ENCODE assay signal across 24 cellular contexts in genomic region chr5:37054391-37054790, GRCh38.
DNase-seq lines count a peak whose midpoint lies in the region; ATAC-seq, FAIRE-seq and TF ChIP-seq lines count a peak whose summit lies in the region.
"Had no signal": no experiment of that assay in that cellular context is flagged by ENCODE, and none has a peak within 500 bp of the region (broad histone marks: within the 10 kb centered on the region; RNA-seq: fewer than 3 reads in every experiment).

No MANE protein-coding gene starts in this region.

- H3K36me3 ChIP-seq in HEK293 (ENCODE audit: control insufficient read depth in 2 of 2, insufficient read depth in 1 of 2, low read length in 2 of 2) (peaks cover 60 to 67% of the 10 kb centered on the region in 2 experiments), adipocyte (ENCODE audit: control insufficient read depth, insufficient read depth, low read length, severe bottlenecking) (peaks cover 74% of the 10 kb centered on the region)

- H3K4me1 ChIP-seq in HEK293 (ENCODE audit: control insufficient read depth, insufficient read depth, low read length) (no peaks in the 10 kb centered on the region), adipocyte (ENCODE audit: control insufficient read depth, insufficient read depth, low read length) (no peaks in the 10 kb centered on the region)
- H3K4me1 ChIP-seq: psoas muscle had no signal

- POLR2A ChIA-PET in HEK293 (lab: Yijun Ruan, JAX) = no interaction called here

- H3K4me3 Mint-ChIP-seq in stimulated activated naive B cell treated with anti-CD40 and anti-IgM and Interleukin-4, amounts not matched to agents 10 μg/mL and 1 μg/mL and 100 μg/mL, for 72 hours = no peak overlapping the region
- H3K4me3 Mint-ChIP-seq: activated CD8-positive, alpha-beta T cell treated with anti-CD3 and anti-CD28 coated beads, Interleukin-2, amount 10 ng/mL, durations not matched to agents 7 days and 5 days; activated naive CD4-positive, alpha-beta T cell treated with anti-CD3 and anti-CD28 coated beads, Interleukin-2, amount 10 ng/mL, durations not matched to agents 7 days and 5 days; CD4-positive, alpha-beta memory T cell; T-cell had no signal

- H3K27me3 ChIP-seq in adipocyte (replicated peaks; ENCODE audit: control insufficient read depth, insufficient read depth, low read length) = no peaks in the 10 kb centered on the region

- ATAC-seq in stimulated activated naive B cell treated with anti-CD40 and anti-IgM and Interleukin-4, amounts not matched to agents 10 μg/mL and 1 μg/mL and 100 μg/mL, for 72 hours (replicated peaks) = no peak
- ATAC-seq in GM18907 (IDR thresholded peaks at IDR 0.05; ENCODE audit: unreplicated experiment) = no peak
- ATAC-seq: activated CD8-positive, alpha-beta T cell treated with anti-CD3 and anti-CD28 coated beads, Interleukin-2, amount 10 ng/mL, durations not matched to agents 7 days and 5 days; HCT116; left cardiac atrium; PC-3; psoas muscle; T-cell had no signal

- H3K9ac ChIP-seq in adipocyte (ENCODE audit: low read length) = no peak overlapping the region

- no peaks in the 10 kb centered on the region for H3K9me3 Mint-ChIP-seq in stimulated activated naive B cell treated with anti-CD40 and anti-IgM and Interleukin-4, amounts not matched to agents 10 μg/mL and 1 μg/mL and 100 μg/mL, for 72 hours
- H3K9me3 Mint-ChIP-seq: activated naive CD4-positive, alpha-beta T cell treated with anti-CD3 and anti-CD28 coated beads, Interleukin-2, amount 10 ng/mL, durations not matched to agents 7 days and 5 days; CD4-positive, alpha-beta memory T cell; T-cell had no signal

- no peaks in the 10 kb centered on the region for H3K27me3 Mint-ChIP-seq in stimulated activated naive B cell treated with anti-CD40 and anti-IgM and Interleukin-4, amounts not matched to agents 10 μg/mL and 1 μg/mL and 100 μg/mL, for 72 hours
- H3K27me3 Mint-ChIP-seq: activated naive CD4-positive, alpha-beta T cell treated with anti-CD3 and anti-CD28 coated beads, Interleukin-2, amount 10 ng/mL, durations not matched to agents 7 days and 5 days; CD4-positive, alpha-beta memory T cell; T-cell had no signal

- CTCF ChIA-PET in HEK293 (lab: Yijun Ruan, JAX) = no interaction called here

- no peak for TF ChIP-seq POLR2A in GM12892 (IDR thresholded peaks at IDR 0.05; ENCODE audit: low read depth, low read length)

- H3K4me1 Mint-ChIP-seq in stimulated activated naive B cell treated with anti-CD40 and anti-IgM and Interleukin-4, amounts not matched to agents 10 μg/mL and 1 μg/mL and 100 μg/mL, for 72 hours = no peaks in the 10 kb centered on the region
- H3K4me1 Mint-ChIP-seq: activated naive CD4-positive, alpha-beta T cell treated with anti-CD3 and anti-CD28 coated beads, Interleukin-2, amount 10 ng/mL, durations not matched to agents 7 days and 5 days; CD4-positive, alpha-beta memory T cell had no signal

- no peak overlapping the region for H3K27ac ChIP-seq in HEK293 (ENCODE audit: extremely low read depth, low read depth, low read length)
- H3K27ac ChIP-seq: psoas muscle, thoracic aorta had no signal

- FAIRE-seq in GM12892 (lab: Jason Lieb, UNC) = no peak
- FAIRE-seq: colon, TTC549 had no signal

- H3K4me3 ChIP-seq in HEK293 (ENCODE audit: low read depth, low read length) = no peak overlapping the region
- no peak overlapping the region for H3K4me3 ChIP-seq in adipocyte (ENCODE audit: low read length)
- H3K4me3 ChIP-seq: psoas muscle, thoracic aorta had no signal

- TF ChIP-seq CTCF in HEK293 (tag by site-specific recombination; IDR thresholded peaks at IDR 0.05) = no peak

- H3K27ac Mint-ChIP-seq in stimulated activated naive B cell treated with anti-CD40 and anti-IgM and Interleukin-4, amounts not matched to agents 10 μg/mL and 1 μg/mL and 100 μg/mL, for 72 hours = peak overlapping the region; percentile 57
- H3K27ac Mint-ChIP-seq: activated CD8-positive, alpha-beta T cell treated with anti-CD3 and anti-CD28 coated beads, Interleukin-2, amount 10 ng/mL, durations not matched to agents 7 days and 5 days; activated naive CD4-positive, alpha-beta T cell treated with anti-CD3 and anti-CD28 coated beads, Interleukin-2, amount 10 ng/mL, durations not matched to agents 7 days and 5 days had no signal

- H3K9me3 ChIP-seq in HEK293 (ENCODE audit: control insufficient read depth, insufficient read depth, low read depth, low read length) (no peaks in the 10 kb centered on the region), adipocyte (ENCODE audit: control insufficient read depth, low read length) (no peaks in the 10 kb centered on the region)
- H3K9me3 ChIP-seq: psoas muscle, thoracic aorta had no signal

- peaks cover 24 to 35% of the 10 kb centered on the region in 2 donors for H3K36me3 Mint-ChIP-seq in stimulated activated naive B cell treated with anti-CD40 and anti-IgM and Interleukin-4, amounts not matched to agents 10 μg/mL and 1 μg/mL and 100 μg/mL, for 72 hours

- DNase-seq in adipocyte (ENCODE audit: low read depth) (peak; percentile 6), medulla oblongata (ENCODE audit: extremely low spot score) (peak; percentile 67), NCI-H345 (lab: John Stamatoyannopoulos, UW) (no peak), GM12892 (ENCODE audit: insufficient read length) (no peak)
- DNase-seq in stimulated activated naive B cell treated with anti-CD40 and anti-IgM and Interleukin-4, amounts not matched to agents 10 μg/mL and 1 μg/mL and 100 μg/mL, for 72 hours = no peak
- DNase-seq: activated CD4-positive, alpha-beta T cell treated with anti-CD3 and anti-CD28 coated beads for 1 hour; activated CD8-positive, alpha-beta T cell treated with anti-CD3 and anti-CD28 coated beads, Interleukin-2, amount 10 ng/mL, durations not matched to agents 7 days and 5 days; activated naive CD4-positive, alpha-beta T cell treated with anti-CD3 and anti-CD28 coated beads, Interleukin-2, amount 10 ng/mL, durations not matched to agents 7 days and 5 days; CD4-positive, alpha-beta memory T cell; DMS53; GF-D8; Karpas-422; left cardiac atrium; NCI-H187 treated with DMSO at 0.1 percent for 48 hours; PC-3; psoas muscle; SHP77; T-cell had no signal

TF ChIP-seq in HEK293, 187 proteins besides CTCF, POLR2A, EP300 and RAD21:
- TF ChIP-seq ZNF585B (tag by site-specific recombination; IDR thresholded peaks at IDR 0.05) (0 out of 2 replicates have a peak, but pooled peaks have one; percentile 36), ZSCAN30 (tag by site-specific recombination; IDR thresholded peaks at IDR 0.05) (no peak)

Comparison
In these comparisons a context has a peak if more than half of its experiments do, and no peak if none do; other contexts are left out.
1. DNase-seq: peak in adipocyte (single experiment) and medulla oblongata (single experiment); none in stimulated activated naive B cell treated with anti-CD40 and anti-IgM and Interleukin-4, amounts not matched to agents 10 μg/mL and 1 μg/mL and 100 μg/mL, for 72 hours (single experiment), NCI-H345 (single experiment) and GM12892 (single experiment).